10 cellular contexts compared by ENCODE assay signal in genomic region chrX:40085086-40085551, GRCh38. TPM values are rescaled to one million over a fixed set of nuclear protein-coding genes. Genes with fewer than 3 reads are reported as not detected.
DNase-seq lines count a peak whose midpoint lies in the region; ATAC-seq and TF ChIP-seq lines count a peak whose summit lies in the region.
"Had no signal": no experiment of that assay in that cellular context is flagged by ENCODE, and none has a peak within 500 bp of the region (broad histone marks: within the 10 kb centered on the region; RNA-seq: fewer than 3 reads in every experiment).

No MANE protein-coding gene starts in this region.

- no peaks in the 10 kb centered on the region for H3K36me3 Mint-ChIP-seq in activated naive CD8-positive, alpha-beta T cell
- peaks cover 7% of the 10 kb centered on the region for H3K36me3 Mint-ChIP-seq in activated naive CD8-positive, alpha-beta T cell treated with anti-CD3 and anti-CD28 coated beads for 36 hours
- H3K36me3 Mint-ChIP-seq in glutamatergic neuron (ENCODE audit: unreplicated experiment), result no peaks in the 10 kb centered on the region

- no peaks in the 10 kb centered on the region for H3K36me3 ChIP-seq in thoracic aorta

- no peaks in the 10 kb centered on the region for H3K9me3 Mint-ChIP-seq in activated naive CD8-positive, alpha-beta T cell (ENCODE audit: low read depth)
- H3K9me3 Mint-ChIP-seq in activated naive CD8-positive, alpha-beta T cell treated with anti-CD3 and anti-CD28 coated beads for 36 hours, result no peaks in the 10 kb centered on the region
- peaks cover 5% of the 10 kb centered on the region for H3K9me3 Mint-ChIP-seq in glutamatergic neuron (ENCODE audit: unreplicated experiment)

- no peak for ATAC-seq in thoracic aorta (ENCODE audit: insufficient number of reproducible peaks, low FRiP score, low read depth)

- DNase-seq in activated naive CD8-positive, alpha-beta T cell treated with anti-CD3 and anti-CD28 coated beads for 36 hours, result no peak
- DNase-seq in glutamatergic neuron, result no peak
- no peak for DNase-seq in thoracic aorta (ENCODE audit: low spot score)
- no peak for DNase-seq in NCI-H82 treated with DMSO at 0.1 percent for 48 hours (lab: John Stamatoyannopoulos, UW; ENCODE audit: unreplicated experiment)
- no peak for DNase-seq in RPMI8226
- no peak for DNase-seq in stimulated activated CD8-positive, alpha-beta memory T cell treated with anti-CD3 and anti-CD28 coated beads, Interleukin-4, amount 100 ng/mL, for 48 hours
- DNase-seq: activated naive CD4-positive, alpha-beta T cell; COR-L47 had no signal

- H3K4me3 ChIP-seq in thoracic aorta, result peak overlapping the region; percentile 71

- H3K27me3 ChIP-seq in thoracic aorta (replicated peaks; ENCODE audit: insufficient read depth), result no peaks in the 10 kb centered on the region

- H3K27ac Mint-ChIP-seq in activated naive CD8-positive, alpha-beta T cell, result no peak overlapping the region
- H3K27ac Mint-ChIP-seq in activated naive CD8-positive, alpha-beta T cell treated with anti-CD3 and anti-CD28 coated beads for 36 hours, result no peak overlapping the region
- no peak overlapping the region for H3K27ac Mint-ChIP-seq in glutamatergic neuron (ENCODE audit: unreplicated experiment)

- H3K9me3 ChIP-seq in thoracic aorta, result no peaks in the 10 kb centered on the region

- H3K27ac ChIP-seq in VCaP (peak overlapping the region; percentile 82), thoracic aorta (peak overlapping the region in 1 of 2 donors; percentile 61)

- no peaks in the 10 kb centered on the region for H3K27me3 Mint-ChIP-seq in activated naive CD8-positive, alpha-beta T cell
- no peaks in the 10 kb centered on the region for H3K27me3 Mint-ChIP-seq in activated naive CD8-positive, alpha-beta T cell treated with anti-CD3 and anti-CD28 coated beads for 36 hours
- peaks cover 5% of the 10 kb centered on the region for H3K27me3 Mint-ChIP-seq in glutamatergic neuron (ENCODE audit: unreplicated experiment)

- peak overlapping the region; percentile 36 for H3K4me3 Mint-ChIP-seq in activated naive CD8-positive, alpha-beta T cell
- no peak overlapping the region for H3K4me3 Mint-ChIP-seq in activated naive CD8-positive, alpha-beta T cell treated with anti-CD3 and anti-CD28 coated beads for 36 hours
- H3K4me3 Mint-ChIP-seq in glutamatergic neuron (ENCODE audit: unreplicated experiment), result peak overlapping the region; percentile 68

- H3K4me1 ChIP-seq in thoracic aorta (ENCODE audit: control insufficient read depth in 1 of 2, low read depth in 2 of 2), result peaks cover 17 to 67% of the 10 kb centered on the region in 2 donors

- TF ChIP-seq CTCF in VCaP (conservative IDR thresholded peaks at IDR 0.05) (no peak), glutamatergic neuron (IDR thresholded peaks at IDR 0.05; ENCODE audit: partially characterized antibody, unreplicated experiment) (no peak), thoracic aorta (IDR thresholded peaks at IDR 0.05) (no peak)

- peaks cover 64% of the 10 kb centered on the region for H3K4me1 Mint-ChIP-seq in activated naive CD8-positive, alpha-beta T cell (ENCODE audit: low read depth)
- peaks cover 44% of the 10 kb centered on the region for H3K4me1 Mint-ChIP-seq in activated naive CD8-positive, alpha-beta T cell treated with anti-CD3 and anti-CD28 coated beads for 36 hours
- H3K4me1 Mint-ChIP-seq in glutamatergic neuron (ENCODE audit: low read depth, unreplicated experiment), result peaks cover 41% of the 10 kb centered on the region

RNA-seq across cellular contexts. Expression of gene BCOR, which starts 12.6 kb away (rescaled TPM):
- 10 to 100 TPM; 32.3 to 36.0 TPM for total RNA-seq in activated naive CD8-positive, alpha-beta T cell treated with anti-CD3 and anti-CD28 coated beads for 36 hours
- total RNA-seq in glutamatergic neuron (ENCODE audit: unreplicated experiment) (59.0 TPM), thoracic aorta (10 to 100 TPM; 28.6 to 30.7 TPM)
